In genomic region chr1:164473544-164473943, GRCh38 we compare ENCODE assay signal across 1 cellular context.
A peak's percentile ranks its signal among the peaks of the same experiment; 100 is the strongest.
TF ChIP-seq lines count a peak whose summit lies in the region.

No MANE protein-coding gene starts in this region.

TF ChIP-seq in HCT116, 20 proteins besides CTCF, POLR2A, EP300 and RAD21 (continued from another document):
- TF ChIP-seq ZNF274 (IDR thresholded peaks at IDR 0.05; ENCODE audit: low read depth, low read length) (no peak), JUND (IDR thresholded peaks at IDR 0.05) (no peak), TCF7L2 (IDR thresholded peaks at IDR 0.05; ENCODE audit: borderline replicate concordance, extremely low read depth, insufficient read depth, insufficient read length) (peak; percentile 27), ZBTB33 (IDR thresholded peaks at IDR 0.05; ENCODE audit: extremely low read depth, insufficient replicate concordance, low read length) (no peak), FOSL1 (IDR thresholded peaks at IDR 0.05; ENCODE audit: low read depth) (no peak)
